30 cellular contexts compared by ENCODE assay signal in the genomic region with DNA sequence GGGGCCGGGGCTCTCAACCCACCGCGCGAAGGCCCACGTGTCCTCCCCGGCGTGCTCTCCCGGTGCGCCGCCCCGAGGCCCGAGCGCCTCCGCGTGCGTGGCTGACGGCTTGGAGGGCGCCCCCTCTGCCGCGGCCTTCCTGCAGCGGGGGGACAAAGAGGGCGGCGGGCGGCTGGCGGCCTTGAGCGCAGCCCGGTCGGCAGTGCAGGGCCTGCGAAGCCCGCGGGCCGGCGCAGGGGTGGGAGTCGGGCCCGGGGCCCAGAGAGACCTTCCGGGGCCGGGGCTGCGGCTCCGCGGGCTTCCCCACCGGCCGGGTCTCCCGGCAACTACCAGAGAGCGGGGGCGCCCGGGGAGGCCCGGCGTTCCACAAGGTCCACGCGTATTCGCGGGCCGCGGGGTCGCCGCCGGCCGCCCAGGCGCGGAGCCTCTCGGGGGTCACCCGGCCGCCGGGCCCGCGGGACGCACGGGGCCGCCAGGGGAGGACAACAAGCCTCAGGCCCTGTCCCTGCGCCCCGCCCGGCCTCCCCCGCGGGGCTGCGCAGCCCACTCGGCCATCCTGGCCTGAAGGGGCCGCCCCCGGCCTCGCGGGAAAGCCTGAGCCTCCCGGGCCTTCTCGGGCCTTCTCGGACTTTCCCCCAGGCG. TPM values are rescaled to one million over a fixed set of nuclear protein-coding genes. Genes with fewer than 3 reads are reported as not detected.
"Had no signal": no experiment of that assay in that cellular context is flagged by ENCODE, and none has a peak within 500 bp of the region (broad histone marks: within the 10 kb centered on the region; RNA-seq: fewer than 3 reads in every experiment).

A gene with protein sequence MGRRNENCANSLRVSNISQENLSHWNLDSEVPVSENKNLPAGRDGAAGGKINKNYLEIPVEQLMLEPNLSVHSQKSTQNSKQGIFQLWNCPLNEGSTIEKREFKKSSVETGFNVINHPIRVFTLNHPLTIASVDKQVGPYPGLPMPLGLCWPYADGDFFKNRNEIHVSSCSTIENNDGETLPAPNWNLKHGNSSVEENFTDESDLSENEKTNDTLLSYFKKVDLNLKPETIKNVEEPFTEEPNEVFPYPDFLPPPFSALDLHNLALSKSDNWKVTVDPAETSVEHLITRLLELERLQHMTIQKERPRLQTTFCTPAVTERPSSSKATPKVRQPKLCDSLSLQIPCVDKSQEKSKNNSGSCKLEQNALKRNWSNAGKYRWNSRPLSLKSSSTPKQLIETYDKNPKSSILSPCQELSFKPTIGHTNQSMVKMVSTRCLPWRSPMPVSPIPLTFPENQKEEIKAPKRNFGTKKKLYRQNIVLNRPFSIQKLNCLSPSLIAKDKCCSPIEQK (minus strand): TSS at position 308 of the 642 bp plus-strand sequence. CDS start 1,723 bp downstream, outside the sequence.

- H3K4me3 Mint-ChIP-seq: activated CD4-positive, alpha-beta memory T cell treated with anti-CD3 and anti-CD28 coated beads for 36 hours; activated naive CD4-positive, alpha-beta T cell treated with anti-CD3 and anti-CD28 coated beads, Interleukin-2, amount 10 ng/mL, durations not matched to agents 7 days and 5 days; activated T-cell treated with anti-CD3 and anti-CD28 coated beads, Interleukin-2, amount 50 U/mL, for 72 hours; nephron progenitor cell had no signal

- FAIRE-seq: frontal cortex, small intestine had no signal

- H3K36me3 Mint-ChIP-seq: activated CD4-positive, alpha-beta memory T cell treated with anti-CD3 and anti-CD28 coated beads for 36 hours; activated naive CD4-positive, alpha-beta T cell treated with anti-CD3 and anti-CD28 coated beads, Interleukin-2, amount 10 ng/mL, durations not matched to agents 7 days and 5 days had no signal

- H3K4me3 ChIP-seq: hepatocyte, left ventricle myocardium inferior, stomach, suprapubic skin, uterus had no signal

- H3K9me3 Mint-ChIP-seq: activated CD4-positive, alpha-beta memory T cell treated with anti-CD3 and anti-CD28 coated beads for 36 hours; activated naive CD4-positive, alpha-beta T cell treated with anti-CD3 and anti-CD28 coated beads, Interleukin-2, amount 10 ng/mL, durations not matched to agents 7 days and 5 days; activated T-cell treated with anti-CD3 and anti-CD28 coated beads, Interleukin-2, amount 50 U/mL, for 72 hours; nephron progenitor cell had no signal

- H3K36me3 ChIP-seq: left ventricle myocardium inferior, stomach, suprapubic skin, uterus had no signal

- ATAC-seq: activated T-cell treated with anti-CD3 and anti-CD28 coated beads, Interleukin-2, amount 50 U/mL, for 72 hours; sciatic nerve had no signal

- H3K79me2 ChIP-seq: hepatocyte had no signal

- DNase-seq: activated CD4-positive, alpha-beta memory T cell treated with anti-CD3 and anti-CD28 coated beads for 36 hours; activated CD4-positive, alpha-beta T cell treated with anti-CD3 and anti-CD28 coated beads for 48 hours; activated effector memory CD4-positive, alpha-beta T cell treated with Interleukin-2 at 50 U/mL for 16 hours; activated naive CD4-positive, alpha-beta T cell treated with anti-CD3 and anti-CD28 coated beads, Interleukin-2, amount 10 ng/mL, durations not matched to agents 7 days and 5 days; activated T-cell treated with anti-CD3 and anti-CD28 coated beads, Interleukin-2, amount 50 U/mL, for 72 hours; amygdala; cerebellar nuclear complex; cortex of kidney; effector CD4-positive, alpha-beta T cell; glutamatergic neuron; kidney glomerular epithelial cell; left ventricle myocardium inferior; nephron progenitor cell; occipital lobe; posterior cingulate gyrus; small intestine; stimulated activated CD4-positive, alpha-beta T cell treated with anti-CD3 and anti-CD28 coated beads, Interleukin-15, amount 100 ng/mL, for 24 hours; stimulated activated CD4-positive, alpha-beta T cell treated with anti-CD3 and anti-CD28 coated beads, Interleukin-2, amount 100 ng/mL, for 48 hours; stomach; T-helper 9 cell; trophoblast cell; uterus had no signal

- H3K27ac Mint-ChIP-seq: activated CD4-positive, alpha-beta memory T cell treated with anti-CD3 and anti-CD28 coated beads for 36 hours; activated naive CD4-positive, alpha-beta T cell treated with anti-CD3 and anti-CD28 coated beads, Interleukin-2, amount 10 ng/mL, durations not matched to agents 7 days and 5 days; activated T-cell treated with anti-CD3 and anti-CD28 coated beads, Interleukin-2, amount 50 U/mL, for 72 hours; nephron progenitor cell had no signal

- H2AFZ ChIP-seq: hepatocyte had no signal

- H3K27me3 ChIP-seq: hepatocyte, uterus had no signal

- H3K27ac ChIP-seq: hepatocyte, left ventricle myocardium inferior, stomach, suprapubic skin, uterus had no signal

- H3K4me1 Mint-ChIP-seq: activated naive CD4-positive, alpha-beta T cell treated with anti-CD3 and anti-CD28 coated beads, Interleukin-2, amount 10 ng/mL, durations not matched to agents 7 days and 5 days; nephron progenitor cell had no signal

- H3K9me3 ChIP-seq: left ventricle myocardium inferior, stomach, suprapubic skin, uterus had no signal

- H3K4me2 ChIP-seq: hepatocyte had no signal

- H3K4me1 ChIP-seq: left ventricle myocardium inferior, suprapubic skin, uterus had no signal

RNA-seq across cellular contexts. Expression of the gene that starts here (rescaled TPM):
- total RNA-seq: activated CD4-positive, alpha-beta memory T cell treated with anti-CD3 and anti-CD28 coated beads for 36 hours; activated T-cell treated with anti-CD3 and anti-CD28 coated beads, Interleukin-2, amount 50 U/mL, for 72 hours; frontal cortex; hepatocyte; left ventricle myocardium inferior; lung microvascular endothelial cell; mononuclear cell; occipital lobe; sciatic nerve; stomach; suprapubic skin; T-helper 1 cell treated with Interleukin-12 subunit alpha and Interleukin-12 subunit beta and Interleukin-4 antibody, amounts not matched to agents 30 ng/mL and 1 ng/mL, for 36 hours; uterus had no signal
- polyA plus RNA-seq: esophagus, hepatocyte had no signal
